12 cellular contexts compared by ENCODE assay signal in genomic region chr6:79188885-79189505, GRCh38.
"Had no signal": no experiment of that assay in that cellular context is flagged by ENCODE, and none has a peak within 500 bp of the region (broad histone marks: within the 10 kb centered on the region; RNA-seq: fewer than 3 reads in every experiment).

No MANE protein-coding gene starts in this region.

- H3K27ac ChIP-seq: colonic mucosa, thoracic aorta, WERI-Rb-1 had no signal

- ATAC-seq: activated CD8-positive, alpha-beta T cell treated with anti-CD3 and anti-CD28 coated beads, Interleukin-2, amount 10 ng/mL, durations not matched to agents 7 days and 5 days; left cardiac atrium had no signal

- H3K4me3 ChIP-seq: colonic mucosa, thoracic aorta had no signal

- DNase-seq: activated CD4-positive, alpha-beta T cell treated with anti-CD3 and anti-CD28 coated beads for 4 hours; activated CD8-positive, alpha-beta memory T cell treated with anti-CD3 and anti-CD28 coated beads, Interleukin-2, amount 50 U/mL, for 48 hours; activated CD8-positive, alpha-beta T cell treated with anti-CD3 and anti-CD28 coated beads, Interleukin-2, amount 10 ng/mL, durations not matched to agents 7 days and 5 days; activated naive CD8-positive, alpha-beta T cell treated with anti-CD3 and anti-CD28 coated beads, Interleukin-2, amount 10 ng/mL, durations not matched to agents 7 days and 5 days; aorta; colonic mucosa; immature natural killer cell; left cardiac atrium; stimulated activated CD4-positive, alpha-beta T cell treated with anti-CD3 and anti-CD28 coated beads, Interleukin-4, amount 100 ng/mL, for 24 hours; T-helper 1 cell; WERI-Rb-1 had no signal

- H3K4me1 ChIP-seq: colonic mucosa had no signal

- H3K27me3 ChIP-seq: colonic mucosa had no signal

- H3K9me3 ChIP-seq: colonic mucosa, thoracic aorta had no signal

- H3K36me3 ChIP-seq: colonic mucosa, thoracic aorta, WERI-Rb-1 had no signal
